Comparison of ENCODE assay signal across 13 cellular contexts in genomic region chr18:32176745-32177144, GRCh38. TPM values are rescaled to one million over a fixed set of nuclear protein-coding genes. Genes with fewer than 3 reads are reported as not detected.
"Had no signal": no experiment of that assay in that cellular context is flagged by ENCODE, and none has a peak within 500 bp of the region (broad histone marks: within the 10 kb centered on the region; RNA-seq: fewer than 3 reads in every experiment).

No MANE protein-coding gene starts in this region.

RNA-seq across cellular contexts. Expression of gene MEP1B, which starts 13.1 kb away (rescaled TPM):
- total RNA-seq: activated naive CD4-positive, alpha-beta T cell treated with anti-CD3 and anti-CD28 coated beads for 36 hours; activated naive CD8-positive, alpha-beta T cell treated with anti-CD3 and anti-CD28 coated beads, Interleukin-2, amount 10 ng/mL, durations not matched to agents 7 days and 5 days; activated T-cell treated with anti-CD3 and anti-CD28 coated beads, Interleukin-2, amount 50 U/mL, for 4 hours; activated T-cell treated with anti-CD3 and anti-CD28 coated beads, Interleukin-2, amount 50 U/mL, for 72 hours; activated T-helper 1 cell treated with anti-CD3 and anti-CD28 coated beads, Interleukin-12 subunit alpha, Interleukin-12 subunit beta, Interleukin-2, Interleukin-4 antibody, amounts not matched to agents 30 ng/mL and 10 ng/mL and 1 ng/mL, durations not matched to agents 14 hours and 24 hours and 36 hours; adrenal gland; aorta; ascending aorta; astrocyte; body of pancreas; bronchial epithelial cell; chondrocyte had no signal
- polyA plus RNA-seq: adrenal gland, cardiac muscle cell had no signal
